Comparison of ENCODE assay signal across 8 cellular contexts in the genomic region with DNA sequence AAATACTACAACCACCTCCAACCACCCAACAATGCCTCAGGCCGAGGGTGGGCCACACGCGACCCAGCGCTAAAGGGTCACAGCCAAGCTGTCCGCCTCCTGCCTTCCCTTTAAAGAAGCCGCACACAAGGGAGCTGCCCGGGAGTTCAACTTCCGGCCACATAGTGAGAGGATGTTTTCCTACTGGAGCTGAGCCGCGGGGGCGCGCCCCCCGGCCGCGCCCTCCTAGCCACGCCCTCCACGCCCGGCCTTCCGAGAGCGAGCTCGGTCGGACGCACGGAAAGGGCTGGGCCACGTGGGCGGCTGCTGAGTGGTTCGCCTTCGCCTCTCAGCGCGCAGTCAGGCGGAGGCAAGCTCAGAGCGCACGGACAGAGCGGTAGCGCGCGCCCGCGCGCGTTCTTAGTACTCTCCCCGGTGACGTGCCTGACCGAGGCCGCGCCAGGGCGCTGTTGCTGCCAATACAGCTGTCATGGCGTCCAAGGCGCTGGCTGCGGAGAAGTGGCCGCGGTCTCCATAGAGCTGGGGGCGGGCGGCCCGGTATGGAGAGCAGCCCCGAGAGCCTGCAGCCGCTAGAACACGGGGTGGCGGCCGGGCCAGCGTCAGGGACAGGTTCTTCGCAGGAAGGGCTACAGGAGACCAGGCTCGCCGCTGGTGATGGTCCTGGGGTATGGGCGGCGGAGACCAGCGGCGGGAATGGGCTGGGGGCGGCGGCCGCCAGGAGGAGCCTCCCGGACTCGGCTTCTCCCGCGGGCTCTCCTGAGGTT. TPM values are rescaled to one million over a fixed set of nuclear protein-coding genes. Genes with fewer than 3 reads are reported as not detected.
DNase-seq lines count a peak whose midpoint lies in the region; ATAC-seq and TF ChIP-seq lines count a peak whose summit lies in the region.

A gene with protein sequence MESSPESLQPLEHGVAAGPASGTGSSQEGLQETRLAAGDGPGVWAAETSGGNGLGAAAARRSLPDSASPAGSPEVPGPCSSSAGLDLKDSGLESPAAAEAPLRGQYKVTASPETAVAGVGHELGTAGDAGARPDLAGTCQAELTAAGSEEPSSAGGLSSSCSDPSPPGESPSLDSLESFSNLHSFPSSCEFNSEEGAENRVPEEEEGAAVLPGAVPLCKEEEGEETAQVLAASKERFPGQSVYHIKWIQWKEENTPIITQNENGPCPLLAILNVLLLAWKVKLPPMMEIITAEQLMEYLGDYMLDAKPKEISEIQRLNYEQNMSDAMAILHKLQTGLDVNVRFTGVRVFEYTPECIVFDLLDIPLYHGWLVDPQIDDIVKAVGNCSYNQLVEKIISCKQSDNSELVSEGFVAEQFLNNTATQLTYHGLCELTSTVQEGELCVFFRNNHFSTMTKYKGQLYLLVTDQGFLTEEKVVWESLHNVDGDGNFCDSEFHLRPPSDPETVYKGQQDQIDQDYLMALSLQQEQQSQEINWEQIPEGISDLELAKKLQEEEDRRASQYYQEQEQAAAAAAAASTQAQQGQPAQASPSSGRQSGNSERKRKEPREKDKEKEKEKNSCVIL (plus strand): TSS at position 446 of the 764 bp plus-strand sequence. CDS start 94 bp downstream, at position 540.

- CTCF ChIA-PET in PC-3 (lab: Charles Lee) = interaction anchor here (0.6 to 1.4 kb wide), 7 partner anchors 21 to 758 kb away, joined by 3 to 5 read pairs (median 3); a partner anchor contains a TSS

- peak within 1 kb of the TSS; percentile 96 for H2AFZ ChIP-seq in PC-3 (ENCODE audit: low read length)

- peak within 1 kb of the TSS; percentile 96 for H3K4me3 ChIP-seq in PC-3 (ENCODE audit: low read length)
- peak within 1 kb of the TSS; percentile 94 for H3K4me3 ChIP-seq in mucosa of descending colon

- H3K4me2 ChIP-seq in PC-3 (ENCODE audit: low read length) = peak within 1 kb of the TSS; percentile 95

- no peaks in the 10 kb centered on the region for H3K9me3 ChIP-seq in PC-3 (ENCODE audit: low read length)
- H3K9me3 ChIP-seq in mucosa of descending colon = no peaks in the 10 kb centered on the region

- peak; percentile 58; the same call in 1 of the 2 replicates for TF ChIP-seq EP300 in Ishikawa (IDR thresholded peaks at IDR 0.05; ENCODE audit: borderline replicate concordance)

- intact Hi-C loops in PC-3 (cut with micrococcal nuclease) (loop anchor here (1.0 to 10.0 kb wide), 4 partner anchors 21 to 544 kb away; a partner anchor contains a TSS), mucosa of descending colon (cut with DNase I, micrococcal nuclease) (no loop called here)

- no TSS peak for BruUV-seq in PC-3 (replicated peaks; lab: Mats Ljungman, UMichigan)

- H3K9ac ChIP-seq in PC-3 (ENCODE audit: low read length) = peak within 1 kb of the TSS; percentile 80

- TF ChIP-seq CTCF in PC-3 (conservative IDR thresholded peaks at IDR 0.05; ENCODE audit: low read depth, low read length) (peak; percentile 24; the same call in 1 of the 2 replicates), mucosa of descending colon (IDR thresholded peaks at IDR 0.05) (no peak)

- peak; percentile 94 for ATAC-seq in GM21576 (IDR thresholded peaks at IDR 0.05; ENCODE audit: unreplicated experiment)
- ATAC-seq in PC-3 = peak; percentile 93
- ATAC-seq in mucosa of descending colon = peak; percentile 97

- POLR2A ChIA-PET in PC-3 (lab: Charles Lee; ENCODE audit: unreplicated experiment) = interaction anchor here (0.5 to 1.5 kb wide), 9 partner anchors 21 to 886 kb away, joined by 3 to 23 read pairs (median 3); a partner anchor contains a TSS

- H3K36me3 ChIP-seq in PC-3 (ENCODE audit: low read depth, low read length) = no peaks in the 10 kb centered on the region
- H3K36me3 ChIP-seq in mucosa of descending colon (ENCODE audit: low read depth) = no peaks in the 10 kb centered on the region

- H4K20me1 ChIP-seq in PC-3 (ENCODE audit: low read length) = no peaks in the 10 kb centered on the region; the same call in 1 of the 2 replicates

- no peaks in the 10 kb centered on the region for H3F3A ChIP-seq in PC-3 (ENCODE audit: low read length, unreplicated experiment)

- H3K4me1 ChIP-seq in PC-3 (ENCODE audit: insufficient read depth, low read length) (peaks cover 15% of the 10 kb centered on the region), mucosa of descending colon (ENCODE audit: low read depth) (peaks cover 24% of the 10 kb centered on the region)

- peaks cover 40% of the 10 kb centered on the region for H3K79me2 ChIP-seq in PC-3 (ENCODE audit: low read length)

- H3K9me2 ChIP-seq in PC-3 (replicated peaks; ENCODE audit: low read length) = no peaks in the 10 kb centered on the region

- H3K27me3 ChIP-seq in PC-3 (ENCODE audit: low read length) = no peaks in the 10 kb centered on the region

- DNase-seq in DMS53 (lab: John Stamatoyannopoulos, UW) (peak; percentile 99), PC-3 (peak; percentile 97), activated T-cell treated with anti-CD3 and anti-CD28 coated beads for 48 hours (ENCODE audit: low read depth) (peak; percentile 98), epithelial cell of prostate (ENCODE audit: low read depth, low spot score) (peak; percentile 94), mucosa of descending colon (peak; percentile 98 to 99 (median 99))
- peak; percentile 94 for DNase-seq in stimulated activated CD8-positive, alpha-beta memory T cell treated with anti-CD3 and anti-CD28 coated beads, Interleukin-4, amount 100 ng/mL, for 24 hours (ENCODE audit: low read depth)

- TF ChIP-seq RAD21 in Ishikawa (IDR thresholded peaks at IDR 0.05; ENCODE audit: low read depth) = peak; percentile 32; the same call in 1 of the 2 replicates

- H3K27ac ChIP-seq in PC-3 (ENCODE audit: low read length) (peak within 1 kb of the TSS; percentile 60), epithelial cell of prostate (peak within 1 kb of the TSS; percentile 90)

TF ChIP-seq in Ishikawa, 13 proteins besides CTCF, POLR2A, EP300 and RAD21:
- TF ChIP-seq, protein P1, sequence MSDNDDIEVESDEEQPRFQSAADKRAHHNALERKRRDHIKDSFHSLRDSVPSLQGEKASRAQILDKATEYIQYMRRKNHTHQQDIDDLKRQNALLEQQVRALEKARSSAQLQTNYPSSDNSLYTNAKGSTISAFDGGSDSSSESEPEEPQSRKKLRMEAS (IDR thresholded peaks at IDR 0.05) = peak; percentile 94
- TF ChIP-seq CREB1 (IDR thresholded peaks at IDR 0.05; ENCODE audit: low read depth) (no peak), CEBPB (IDR thresholded peaks at IDR 0.05) (no peak), TEAD4 (IDR thresholded peaks at IDR 0.05) (no peak; the same call in 1 of the 2 replicates), YY1 (IDR thresholded peaks at IDR 0.05; ENCODE audit: low read depth) (peak; percentile 94), EGR1 (IDR thresholded peaks at IDR 0.05) (peak; percentile 88), ZBTB7A (IDR thresholded peaks at IDR 0.05; ENCODE audit: low read depth) (no peak), TCF12 (IDR thresholded peaks at IDR 0.05; ENCODE audit: low read depth) (peak; percentile 78), FOXM1 (IDR thresholded peaks at IDR 0.05; ENCODE audit: borderline replicate concordance, low read depth) (peak; percentile 56; the same call in 1 of the 2 replicates), NFIC (IDR thresholded peaks at IDR 0.05) (peak; percentile 18; the same call in 1 of the 2 replicates), TAF1 (IDR thresholded peaks at IDR 0.05; ENCODE audit: low read depth) (peak; percentile 95)
- TF ChIP-seq, protein P2, sequence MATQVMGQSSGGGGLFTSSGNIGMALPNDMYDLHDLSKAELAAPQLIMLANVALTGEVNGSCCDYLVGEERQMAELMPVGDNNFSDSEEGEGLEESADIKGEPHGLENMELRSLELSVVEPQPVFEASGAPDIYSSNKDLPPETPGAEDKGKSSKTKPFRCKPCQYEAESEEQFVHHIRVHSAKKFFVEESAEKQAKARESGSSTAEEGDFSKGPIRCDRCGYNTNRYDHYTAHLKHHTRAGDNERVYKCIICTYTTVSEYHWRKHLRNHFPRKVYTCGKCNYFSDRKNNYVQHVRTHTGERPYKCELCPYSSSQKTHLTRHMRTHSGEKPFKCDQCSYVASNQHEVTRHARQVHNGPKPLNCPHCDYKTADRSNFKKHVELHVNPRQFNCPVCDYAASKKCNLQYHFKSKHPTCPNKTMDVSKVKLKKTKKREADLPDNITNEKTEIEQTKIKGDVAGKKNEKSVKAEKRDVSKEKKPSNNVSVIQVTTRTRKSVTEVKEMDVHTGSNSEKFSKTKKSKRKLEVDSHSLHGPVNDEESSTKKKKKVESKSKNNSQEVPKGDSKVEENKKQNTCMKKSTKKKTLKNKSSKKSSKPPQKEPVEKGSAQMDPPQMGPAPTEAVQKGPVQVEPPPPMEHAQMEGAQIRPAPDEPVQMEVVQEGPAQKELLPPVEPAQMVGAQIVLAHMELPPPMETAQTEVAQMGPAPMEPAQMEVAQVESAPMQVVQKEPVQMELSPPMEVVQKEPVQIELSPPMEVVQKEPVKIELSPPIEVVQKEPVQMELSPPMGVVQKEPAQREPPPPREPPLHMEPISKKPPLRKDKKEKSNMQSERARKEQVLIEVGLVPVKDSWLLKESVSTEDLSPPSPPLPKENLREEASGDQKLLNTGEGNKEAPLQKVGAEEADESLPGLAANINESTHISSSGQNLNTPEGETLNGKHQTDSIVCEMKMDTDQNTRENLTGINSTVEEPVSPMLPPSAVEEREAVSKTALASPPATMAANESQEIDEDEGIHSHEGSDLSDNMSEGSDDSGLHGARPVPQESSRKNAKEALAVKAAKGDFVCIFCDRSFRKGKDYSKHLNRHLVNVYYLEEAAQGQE (IDR thresholded peaks at IDR 0.05; ENCODE audit: low read depth) = no peak
- TF ChIP-seq, protein P3, sequence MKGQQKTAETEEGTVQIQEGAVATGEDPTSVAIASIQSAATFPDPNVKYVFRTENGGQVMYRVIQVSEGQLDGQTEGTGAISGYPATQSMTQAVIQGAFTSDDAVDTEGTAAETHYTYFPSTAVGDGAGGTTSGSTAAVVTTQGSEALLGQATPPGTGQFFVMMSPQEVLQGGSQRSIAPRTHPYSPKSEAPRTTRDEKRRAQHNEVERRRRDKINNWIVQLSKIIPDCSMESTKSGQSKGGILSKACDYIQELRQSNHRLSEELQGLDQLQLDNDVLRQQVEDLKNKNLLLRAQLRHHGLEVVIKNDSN (IDR thresholded peaks at IDR 0.05) = peak; percentile 93

RNA-seq across cellular contexts. Expression of the gene that starts here (rescaled TPM):
- total RNA-seq in PC-3 (2014; rRNA removed) (4.7 and 9.3 TPM in 2 replicates), mucosa of descending colon (10 to 100 TPM; 12.0 to 24.2 (median 13.3) TPM)

Comparison
In these comparisons a context has a peak if more than half of its experiments do, and no peak if none do; other contexts are left out.
1. Peak in every context shown above with its lines: DNase-seq, ATAC-seq, H3K4me3 ChIP-seq and H3K27ac ChIP-seq.